Comparison of ENCODE assay signal across 11 cellular contexts in genomic region chr6:52423971-52424381, GRCh38. TPM values are rescaled to one million over a fixed set of nuclear protein-coding genes. Genes with fewer than 3 reads are reported as not detected.
DNase-seq lines count a peak whose midpoint lies in the region; ATAC-seq, FAIRE-seq and TF ChIP-seq lines count a peak whose summit lies in the region.
"Had no signal": no experiment of that assay in that cellular context is flagged by ENCODE, and none has a peak within 500 bp of the region (broad histone marks: within the 10 kb centered on the region; RNA-seq: fewer than 3 reads in every experiment).

No MANE protein-coding gene starts in this region.

- no TSS peak for BruUV-seq in HepG2 (replicated peaks; lab: Mats Ljungman, UMichigan)

- DNase-seq in HepG2 (ENCODE audit: low spot score) = peak; percentile 54
- DNase-seq in right lobe of liver = no peak
- DNase-seq in breast epithelium (ENCODE audit: low spot score in 2 of 2) = no peak
- DNase-seq in iris pigment epithelial cell (ENCODE audit: low read depth) = peak; percentile 93
- DNase-seq in aorta = peak in 1 of 2 donors; percentile 58
- no peak for DNase-seq in WERI-Rb-1
- DNase-seq in upper lobe of right lung = no peak
- DNase-seq in activated CD4-positive, alpha-beta T cell treated with anti-CD3 and anti-CD28 coated beads, Interleukin-2, amount 10 ng/mL, durations not matched to agents 7 days and 5 days = no peak

- no peaks in the 10 kb centered on the region for H3K9me3 ChIP-seq in HepG2 (ENCODE audit: low read length)
- no peaks in the 10 kb centered on the region for H3K9me3 ChIP-seq in right lobe of liver
- no peaks in the 10 kb centered on the region for H3K9me3 ChIP-seq in breast epithelium
- no peaks in the 10 kb centered on the region for H3K9me3 ChIP-seq in aorta (ENCODE audit: control insufficient read depth, low read length)
- no peaks in the 10 kb centered on the region for H3K9me3 ChIP-seq in WERI-Rb-1 (ENCODE audit: severe bottlenecking)
- H3K9me3 ChIP-seq in upper lobe of right lung = no peaks in the 10 kb centered on the region

- ATAC-seq in HepG2 = no peak
- no peak for ATAC-seq in right lobe of liver
- ATAC-seq in aorta (ENCODE audit: low FRiP score) = no peak
- no peak for ATAC-seq in upper lobe of right lung
- ATAC-seq: activated T-helper 17 cell treated with anti-CD3 and anti-CD28 coated beads, Interleukin-2, amount 50 U/mL, for 72 hours; stimulated activated memory B cell treated with anti-CD40 and anti-IgM and Interleukin-4, amounts not matched to agents 10 μg/mL and 1 μg/mL and 100 μg/mL, for 72 hours had no signal

- H3K36me3 ChIP-seq in HepG2 (replicated peaks in 1 of 2; ENCODE audit: control insufficient read depth in 1 of 2, insufficient read depth in 2 of 2, low read length in 2 of 2) (no peaks in the 10 kb centered on the region; a peak in 1 of 5 replicates), right lobe of liver (no peaks in the 10 kb centered on the region), breast epithelium (no peaks in the 10 kb centered on the region), aorta (ENCODE audit: control insufficient read depth in 1 of 2, insufficient read depth in 2 of 2, low read length in 1 of 2) (no peaks in the 10 kb centered on the region), WERI-Rb-1 (peaks cover 13% of the 10 kb centered on the region), upper lobe of right lung (no peaks in the 10 kb centered on the region)

- peaks cover 44% of the 10 kb centered on the region for H3K4me1 ChIP-seq in HepG2 (ENCODE audit: insufficient read depth, low read length)
- H3K4me1 ChIP-seq in right lobe of liver = peaks cover 0 to 14% (median 6%) of the 10 kb centered on the region in 4 donors
- no peaks in the 10 kb centered on the region for H3K4me1 ChIP-seq in breast epithelium
- H3K4me1 ChIP-seq in aorta (ENCODE audit: control insufficient read depth in 1 of 2, insufficient read depth in 2 of 2, low read length in 2 of 2) = peaks cover 0 to 5% of the 10 kb centered on the region in 2 donors
- peaks cover 4% of the 10 kb centered on the region for H3K4me1 ChIP-seq in upper lobe of right lung

- no peaks in the 10 kb centered on the region for H3K9me3 Mint-ChIP-seq in activated CD4-positive, alpha-beta T cell treated with anti-CD3 and anti-CD28 coated beads, Interleukin-2, amount 10 ng/mL, durations not matched to agents 7 days and 5 days
- H3K9me3 Mint-ChIP-seq: activated T-helper 17 cell treated with anti-CD3 and anti-CD28 coated beads, Interleukin-2, amount 50 U/mL, for 72 hours; stimulated activated memory B cell treated with anti-CD40 and anti-IgM and Interleukin-4, amounts not matched to agents 10 μg/mL and 1 μg/mL and 100 μg/mL, for 72 hours had no signal

- no peak for FAIRE-seq in HepG2 (lab: Jason Lieb, UNC)

- no peak overlapping the region for H3K4me2 ChIP-seq in HepG2 (ENCODE audit: low read depth, low read length)

- H3K4me3 ChIP-seq in HepG2 (replicated peaks in 1 of 3; ENCODE audit: insufficient read depth in 1 of 3, low read depth in 2 of 3, low read length in 3 of 3) (no peak overlapping the region), right lobe of liver (no peak overlapping the region), breast epithelium (no peak overlapping the region), aorta (ENCODE audit: low read length in 2 of 2) (no peak overlapping the region), WERI-Rb-1 (ENCODE audit: low read depth, low read length) (no peak overlapping the region), upper lobe of right lung (no peak overlapping the region)

- no peaks in the 10 kb centered on the region for H4K20me1 ChIP-seq in HepG2 (ENCODE audit: insufficient read depth, low read length)

- no peak overlapping the region for H3K9ac ChIP-seq in HepG2 (ENCODE audit: insufficient read depth, low read depth, low read length)

- intact Hi-C loops in HepG2 (cut with micrococcal nuclease; ENCODE audit: unreplicated experiment) (loop anchor here (5.0 kb wide), 1 partner anchor 78 kb away; no protein-coding TSS in a partner anchor), right lobe of liver (cut with DNase I) (no loop called here), breast epithelium (cut with DNase I; ENCODE audit: low total_unique reads) (loop anchor here (10.0 kb wide), 1 partner anchor 81 kb away; no protein-coding TSS in a partner anchor), aorta (cut with DNase I) (loop anchor here (5.0 to 10.0 kb wide), 5 partner anchors 73 to 573 kb away; partner anchors contain the start of gene GSTA4 (in 2 of the 2)), upper lobe of right lung (cut with DNase I) (no loop called here)

- peaks cover 7% of the 10 kb centered on the region for H3K4me1 Mint-ChIP-seq in activated CD4-positive, alpha-beta T cell treated with anti-CD3 and anti-CD28 coated beads, Interleukin-2, amount 10 ng/mL, durations not matched to agents 7 days and 5 days

- peaks cover 0 to 4% of the 10 kb centered on the region in 2 experiments; a peak in 1 of 5 replicates for H3K27me3 ChIP-seq in HepG2 (ENCODE audit: control insufficient read depth in 1 of 2, insufficient read depth in 2 of 2, low read length in 2 of 2)
- no peaks in the 10 kb centered on the region for H3K27me3 ChIP-seq in right lobe of liver
- no peaks in the 10 kb centered on the region for H3K27me3 ChIP-seq in breast epithelium
- no peaks in the 10 kb centered on the region for H3K27me3 ChIP-seq in aorta (ENCODE audit: control insufficient read depth in 1 of 2, insufficient read depth in 2 of 2, low read length in 1 of 2)
- H3K27me3 ChIP-seq in WERI-Rb-1 (ENCODE audit: insufficient read depth, low read depth, severe bottlenecking) = no peaks in the 10 kb centered on the region
- no peaks in the 10 kb centered on the region for H3K27me3 ChIP-seq in upper lobe of right lung

- no peak overlapping the region for H3K27ac Mint-ChIP-seq in activated CD4-positive, alpha-beta T cell treated with anti-CD3 and anti-CD28 coated beads, Interleukin-2, amount 10 ng/mL, durations not matched to agents 7 days and 5 days
- H3K27ac Mint-ChIP-seq: activated T-helper 17 cell treated with anti-CD3 and anti-CD28 coated beads, Interleukin-2, amount 50 U/mL, for 72 hours; B cell; stimulated activated memory B cell treated with anti-CD40 and anti-IgM and Interleukin-4, amounts not matched to agents 10 μg/mL and 1 μg/mL and 100 μg/mL, for 72 hours had no signal

- in situ Hi-C loops in HepG2 (cut with HindIII; ENCODE audit: extremely low pct_ligation_motif_present, low pct_unique_long_range_greater_than_20kb) = no loop called here

- H3K4me3 Mint-ChIP-seq in activated CD4-positive, alpha-beta T cell treated with anti-CD3 and anti-CD28 coated beads, Interleukin-2, amount 10 ng/mL, durations not matched to agents 7 days and 5 days = no peak overlapping the region
- H3K4me3 Mint-ChIP-seq: activated T-helper 17 cell treated with anti-CD3 and anti-CD28 coated beads, Interleukin-2, amount 50 U/mL, for 72 hours; B cell; stimulated activated memory B cell treated with anti-CD40 and anti-IgM and Interleukin-4, amounts not matched to agents 10 μg/mL and 1 μg/mL and 100 μg/mL, for 72 hours had no signal

- CTCF ChIA-PET in HepG2 (lab: Yijun Ruan, JAX; ENCODE audit: low intra/inter-chr PET ratio, low total read pairs) = no interaction called here
- CTCF ChIA-PET in activated CD4-positive, alpha-beta T cell treated with anti-CD3 and anti-CD28 coated beads, Interleukin-2, amount 10 ng/mL, durations not matched to agents 7 days and 5 days (lab: Charles Lee) = interaction anchor here (0.8 kb wide), 1 partner anchor 35 kb away, joined by 3 read pairs; no protein-coding TSS in a partner anchor

- WGBS in HepG2 (ENCODE audit: low lambda C conversion rate) = 77% methylated on average over 8 of the region's 8 CpGs
- WGBS in right lobe of liver (ENCODE audit: insufficient coverage, low coverage, low lambda C conversion rate, missing lambda C conversion rate) = 90% methylated on average over 8 of the region's 8 CpGs
- 7 to 12% methylated on average over 8 of the region's 8 CpGs for WGBS in aorta, 2 donors

- peaks cover 7% of the 10 kb centered on the region for H3K27me3 Mint-ChIP-seq in activated CD4-positive, alpha-beta T cell treated with anti-CD3 and anti-CD28 coated beads, Interleukin-2, amount 10 ng/mL, durations not matched to agents 7 days and 5 days
- H3K27me3 Mint-ChIP-seq: activated T-helper 17 cell treated with anti-CD3 and anti-CD28 coated beads, Interleukin-2, amount 50 U/mL, for 72 hours; B cell; stimulated activated memory B cell treated with anti-CD40 and anti-IgM and Interleukin-4, amounts not matched to agents 10 μg/mL and 1 μg/mL and 100 μg/mL, for 72 hours had no signal

- no peaks in the 10 kb centered on the region for H3K36me3 Mint-ChIP-seq in activated CD4-positive, alpha-beta T cell treated with anti-CD3 and anti-CD28 coated beads, Interleukin-2, amount 10 ng/mL, durations not matched to agents 7 days and 5 days (ENCODE audit: low read depth)

- H3K27ac ChIP-seq in HepG2 (ENCODE audit: extremely low read length, insufficient read depth, low read length) = no peak overlapping the region
- H3K27ac ChIP-seq in right lobe of liver = no peak overlapping the region
- H3K27ac ChIP-seq in breast epithelium = peak overlapping the region; percentile 44 to 51
- peak overlapping the region; percentile 11 to 94 for H3K27ac ChIP-seq in aorta (ENCODE audit: low read depth in 1 of 2, low read length in 2 of 2)
- no peak overlapping the region for H3K27ac ChIP-seq in WERI-Rb-1
- no peak overlapping the region for H3K27ac ChIP-seq in upper lobe of right lung

- H2AFZ ChIP-seq in HepG2 (ENCODE audit: low read length) = no peak overlapping the region

- TF ChIP-seq RAD21 in HepG2 (CRISPR knock-in tag; IDR thresholded peaks at IDR 0.05) = no peak

- no peak for TF ChIP-seq EP300 in HepG2 (IDR thresholded peaks at IDR 0.05; ENCODE audit: low read depth in 2 of 2, low read length in 2 of 2)
- TF ChIP-seq EP300 in HepG2 (CRISPR knock-in tag; IDR thresholded peaks at IDR 0.05; ENCODE audit: borderline replicate concordance) = no peak

- TF ChIP-seq POLR2A in HepG2 (IDR thresholded peaks at IDR 0.05; ENCODE audit: insufficient read depth in 1 of 2, low read depth in 2 of 2, low read length in 2 of 2) (no peak), right lobe of liver (IDR thresholded peaks at IDR 0.05) (no peak), breast epithelium (IDR thresholded peaks at IDR 0.05) (no peak)

- peaks cover 4% of the 10 kb centered on the region for H3K79me2 ChIP-seq in HepG2 (ENCODE audit: insufficient read depth, low read length)

- POLR2A ChIA-PET in HepG2 (lab: Yijun Ruan, JAX) = interaction anchor here (0.9 to 2.6 kb wide), 4 partner anchors 100 to 174 kb away, joined by 3 to 8 read pairs (median 6); no protein-coding TSS in a partner anchor
- POLR2A ChIA-PET in activated CD4-positive, alpha-beta T cell treated with anti-CD3 and anti-CD28 coated beads, Interleukin-2, amount 10 ng/mL, durations not matched to agents 7 days and 5 days (lab: Charles Lee) = no interaction called here

- TF ChIP-seq CTCF in HepG2 (CRISPR knock-in tag; IDR thresholded peaks at IDR 0.05) (no peak), right lobe of liver (IDR thresholded peaks at IDR 0.05) (no peak), breast epithelium (IDR thresholded peaks at IDR 0.05) (no peak), WERI-Rb-1 (IDR thresholded peaks at IDR 0.05; ENCODE audit: low read depth, low read length) (no peak), upper lobe of right lung (IDR thresholded peaks at IDR 0.05) (no peak)

RNA-seq across cellular contexts. Expression of gene EFHC1, which starts 3.8 kb away (rescaled TPM):
- total RNA-seq in HepG2 (2016; rRNA removed; fragmentation: Illumina TruSeq; extraction: Trizol) (18.6 and 23.4 TPM in 2 replicates), right lobe of liver (10 to 100 TPM in 1 of 6 experiments, 1 to 10 TPM in 5; 3.6 to 10.4 (median 6.0) TPM), breast epithelium (10 to 100 TPM; 26.2 to 55.8 (median 36.7) TPM), aorta (10 to 100 TPM; 13.2 to 29.0 TPM), upper lobe of right lung (16.8 TPM)
- total RNA-seq in HepG2 (2016; cell fraction: cytosol; rRNA removed; fragmentation: Illumina TruSeq; extraction: Trizol; ENCODE audit: low read depth) = 6.3 TPM in 2 replicates
- total RNA-seq in HepG2 (2016; cell fraction: insoluble cytoplasmic fraction; rRNA removed; fragmentation: Illumina TruSeq; extraction: Trizol) = 20.7 and 23.3 TPM in 2 replicates
- 5.0 and 8.2 TPM in 2 replicates for total RNA-seq in HepG2 (2016; cell fraction: membrane; rRNA removed; fragmentation: Illumina TruSeq; extraction: Trizol)
- 39.5 and 46.3 TPM in 2 replicates for total RNA-seq in HepG2 (2016; cell fraction: nucleus; rRNA removed; fragmentation: Illumina TruSeq; extraction: Trizol)
- polyA plus RNA-seq in HepG2 (2011; rRNA removed) (23.5 and 29.5 TPM in 2 replicates), aorta (10 to 100 TPM in 1 of 2 donors, 1 to 10 TPM in 1; 3.0 to 51.5 TPM)
- 5.5 and 9.2 TPM in 2 replicates for polyA plus RNA-seq in HepG2 (2011; cell fraction: cytosol; rRNA removed)
- polyA plus RNA-seq in HepG2 (2011; cell fraction: nucleus; rRNA removed) = 92.9 and 127 TPM in 2 replicates
- 10.2 and 15.7 TPM in 2 replicates for polyA plus RNA-seq in HepG2 (2012)
- 2.4 and 2.8 TPM in 2 replicates for polyA plus RNA-seq in HepG2 (2016; cell fraction: cytosol; fragmentation: Illumina TruSeq; extraction: Trizol; ENCODE audit: low read depth)
- polyA plus RNA-seq in HepG2 (2016; cell fraction: insoluble cytoplasmic fraction; fragmentation: Illumina TruSeq; extraction: Trizol; ENCODE audit: low read depth) = 17.1 and 17.6 TPM in 2 replicates
- polyA plus RNA-seq in HepG2 (2016; cell fraction: membrane; fragmentation: Illumina TruSeq; extraction: Trizol; ENCODE audit: low read depth) = 4.6 and 4.7 TPM in 2 replicates
- 53.0 and 69.1 TPM in 2 replicates for polyA plus RNA-seq in HepG2 (2016; cell fraction: nucleus; fragmentation: Illumina TruSeq; extraction: Trizol; ENCODE audit: insufficient read depth, low read depth)
- 14.9 and 26.4 TPM in 2 replicates for polyA minus RNA-seq in HepG2 (2011; rRNA and poly(A)+ RNA removed; ENCODE audit: low replicate concordance)
- 3.9 and 7.9 TPM in 2 replicates for polyA minus RNA-seq in HepG2 (2011; cell fraction: cytosol; rRNA and poly(A)+ RNA removed)
- 42.3 and 42.6 TPM in 2 replicates for polyA minus RNA-seq in HepG2 (2011; cell fraction: nucleus; rRNA and poly(A)+ RNA removed)
- total RNA-seq in activated CD4-positive, alpha-beta T cell treated with anti-CD3 and anti-CD28 coated beads, Interleukin-2, amount 10 ng/mL, durations not matched to agents 7 days and 5 days = 1 to 10 TPM; 2.3 to 3.6 TPM

Comparison
In these comparisons a context has a peak if more than half of its experiments do, and no peak if none do; other contexts are left out.
1. DNase-seq: peak in HepG2 (single experiment) and iris pigment epithelial cell (single experiment); none in right lobe of liver (0 of 3), breast epithelium (0 of 2), WERI-Rb-1 (single experiment), upper lobe of right lung (single experiment) and activated CD4-positive, alpha-beta T cell treated with anti-CD3 and anti-CD28 coated beads, Interleukin-2, amount 10 ng/mL, durations not matched to agents 7 days and 5 days (single experiment).
2. intact Hi-C loops: an anchor here in HepG2 (5.0 kb wide), breast epithelium (10.0 kb wide) and aorta (5.0 to 10.0 kb wide); none called in right lobe of liver and upper lobe of right lung.
3. H3K27ac ChIP-seq: peak in breast epithelium (2 of 2) and aorta (2 of 2); none in HepG2 (single experiment), right lobe of liver (0 of 3), WERI-Rb-1 (single experiment) and upper lobe of right lung (single experiment).